Comparison of ENCODE assay signal across 14 cellular contexts in the genomic region with DNA sequence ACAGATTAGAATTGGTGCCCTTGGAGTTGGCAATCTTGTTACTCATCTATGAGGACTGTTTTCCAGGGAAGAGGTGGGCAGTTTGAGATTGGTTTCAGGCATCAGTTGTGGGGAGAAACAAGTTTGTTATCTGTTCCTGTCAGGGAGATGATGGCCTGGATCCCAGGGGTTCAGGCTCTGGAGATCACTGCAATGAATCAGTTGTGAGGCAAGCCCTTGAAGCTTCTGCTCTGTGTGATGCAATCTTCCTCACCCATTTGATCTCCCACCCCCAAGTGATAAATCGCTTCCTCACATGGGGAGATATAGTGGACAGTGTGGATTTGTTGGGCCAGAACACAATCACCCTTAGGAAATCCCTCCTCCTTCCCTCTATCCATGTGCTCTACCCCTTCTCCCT.
"Had no signal": no experiment of that assay in that cellular context is flagged by ENCODE, and none has a peak within 500 bp of the region (broad histone marks: within the 10 kb centered on the region; RNA-seq: fewer than 3 reads in every experiment).

No MANE protein-coding gene starts in this region.

- H3K27me3 Mint-ChIP-seq: activated naive CD8-positive, alpha-beta T cell treated with anti-CD3 and anti-CD28 coated beads, Interleukin-2, amount 10 ng/mL, durations not matched to agents 7 days and 5 days; stimulated activated memory B cell treated with anti-CD40 and anti-IgM and Interleukin-4, amounts not matched to agents 10 μg/mL and 1 μg/mL and 100 μg/mL, for 72 hours had no signal

- H3K27me3 ChIP-seq: ascending aorta, right atrium auricular region, spleen, transverse colon had no signal

- DNase-seq: activated CD4-positive, alpha-beta T cell treated with anti-CD3 and anti-CD28 coated beads, Interleukin-2, amount 50 U/mL, for 48 hours; activated gamma-delta T cell treated with Interleukin-2 at 50 U/mL for 16 hours; activated naive CD8-positive, alpha-beta T cell treated with anti-CD3 and anti-CD28 coated beads, Interleukin-2, amount 10 ng/mL, durations not matched to agents 7 days and 5 days; activated T-cell treated with anti-CD3 and anti-CD28 coated beads, Interleukin-2, amount 50 U/mL, for 48 hours; hippocampal formation; midbrain; posterior cingulate gyrus; spleen; stimulated activated CD4-positive, alpha-beta T cell treated with anti-CD3 and anti-CD28 coated beads, Interleukin-1b, Interleukin-23, amount 100 ng/mL, for 48 hours; transverse colon had no signal

- H3K9me3 ChIP-seq: ascending aorta, right atrium auricular region, transverse colon had no signal

- ATAC-seq: activated CD4-positive, CD25-positive, alpha-beta regulatory T cell treated with anti-CD3 and anti-CD28 coated beads, Interleukin-2, amount 50 U/mL, for 24 hours; stimulated activated memory B cell treated with anti-CD40 and anti-IgM and Interleukin-4, amounts not matched to agents 10 μg/mL and 1 μg/mL and 100 μg/mL, for 72 hours had no signal

- H3K27ac ChIP-seq: ascending aorta, right atrium auricular region, spleen, transverse colon had no signal

- H3K27ac Mint-ChIP-seq: activated naive CD8-positive, alpha-beta T cell treated with anti-CD3 and anti-CD28 coated beads, Interleukin-2, amount 10 ng/mL, durations not matched to agents 7 days and 5 days; stimulated activated memory B cell treated with anti-CD40 and anti-IgM and Interleukin-4, amounts not matched to agents 10 μg/mL and 1 μg/mL and 100 μg/mL, for 72 hours had no signal

- H3K4me3 Mint-ChIP-seq: activated naive CD8-positive, alpha-beta T cell treated with anti-CD3 and anti-CD28 coated beads, Interleukin-2, amount 10 ng/mL, durations not matched to agents 7 days and 5 days; stimulated activated memory B cell treated with anti-CD40 and anti-IgM and Interleukin-4, amounts not matched to agents 10 μg/mL and 1 μg/mL and 100 μg/mL, for 72 hours had no signal

- H3K4me3 ChIP-seq: ascending aorta, right atrium auricular region, spleen, transverse colon had no signal

- H3K36me3 ChIP-seq: ascending aorta, right atrium auricular region, spleen, transverse colon had no signal

- H3K9me3 Mint-ChIP-seq: activated naive CD8-positive, alpha-beta T cell treated with anti-CD3 and anti-CD28 coated beads, Interleukin-2, amount 10 ng/mL, durations not matched to agents 7 days and 5 days; stimulated activated memory B cell treated with anti-CD40 and anti-IgM and Interleukin-4, amounts not matched to agents 10 μg/mL and 1 μg/mL and 100 μg/mL, for 72 hours had no signal

- H3K4me1 Mint-ChIP-seq: activated naive CD8-positive, alpha-beta T cell treated with anti-CD3 and anti-CD28 coated beads, Interleukin-2, amount 10 ng/mL, durations not matched to agents 7 days and 5 days; stimulated activated memory B cell treated with anti-CD40 and anti-IgM and Interleukin-4, amounts not matched to agents 10 μg/mL and 1 μg/mL and 100 μg/mL, for 72 hours had no signal

- H3K36me3 Mint-ChIP-seq: activated naive CD8-positive, alpha-beta T cell treated with anti-CD3 and anti-CD28 coated beads, Interleukin-2, amount 10 ng/mL, durations not matched to agents 7 days and 5 days; stimulated activated memory B cell treated with anti-CD40 and anti-IgM and Interleukin-4, amounts not matched to agents 10 μg/mL and 1 μg/mL and 100 μg/mL, for 72 hours had no signal

- H3K4me1 ChIP-seq: ascending aorta, right atrium auricular region, spleen, transverse colon had no signal
